16 cellular contexts compared by ENCODE assay signal in the genomic region with DNA sequence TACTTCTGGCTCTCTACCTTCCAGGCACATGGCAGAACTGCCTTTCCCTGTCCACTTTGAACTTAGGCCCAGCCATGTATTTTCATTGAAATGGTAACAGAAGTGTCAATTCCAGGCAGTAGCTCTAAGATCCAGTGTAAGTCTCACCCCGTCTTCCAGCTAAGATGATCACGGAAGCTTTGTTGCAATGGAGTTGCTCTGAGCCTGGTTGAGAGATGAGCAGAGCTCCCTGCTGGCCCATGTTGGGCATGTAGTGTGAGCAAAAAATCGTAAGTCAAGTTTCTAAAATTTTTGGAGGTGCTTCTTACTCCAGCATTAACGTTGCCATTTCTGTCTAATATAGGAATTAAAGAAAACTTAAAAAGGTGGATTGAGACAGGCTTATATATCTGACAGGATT.
"Had no signal": no experiment of that assay in that cellular context is flagged by ENCODE, and none has a peak within 500 bp of the region (broad histone marks: within the 10 kb centered on the region; RNA-seq: fewer than 3 reads in every experiment).

No MANE protein-coding gene starts in this region.

- ATAC-seq: gastrocnemius medialis; stimulated activated naive CD8-positive, alpha-beta T cell treated with anti-CD3 and anti-CD28 coated beads, Interleukin-15, amount 100 ng/mL, for 72 hours had no signal

- H3K79me2 ChIP-seq: parathyroid adenoma had no signal

- H3K4me3 Mint-ChIP-seq: naive B cell; nephron; stimulated activated naive B cell treated with anti-CD40 and anti-IgM and Interleukin-4, amounts not matched to agents 10 μg/mL and 1 μg/mL and 100 μg/mL, for 72 hours; stimulated activated naive CD8-positive, alpha-beta T cell treated with anti-CD3 and anti-CD28 coated beads, Interleukin-15, amount 100 ng/mL, for 72 hours had no signal

- H3K27ac Mint-ChIP-seq: naive B cell; stimulated activated naive B cell treated with anti-CD40 and anti-IgM and Interleukin-4, amounts not matched to agents 10 μg/mL and 1 μg/mL and 100 μg/mL, for 72 hours; stimulated activated naive CD8-positive, alpha-beta T cell treated with anti-CD3 and anti-CD28 coated beads, Interleukin-15, amount 100 ng/mL, for 72 hours had no signal

- H3K9me3 Mint-ChIP-seq: nephron had no signal

- H3K27me3 Mint-ChIP-seq: naive B cell; stimulated activated naive B cell treated with anti-CD40 and anti-IgM and Interleukin-4, amounts not matched to agents 10 μg/mL and 1 μg/mL and 100 μg/mL, for 72 hours had no signal

- H3K4me1 ChIP-seq: esophagus muscularis mucosa, gastrocnemius medialis, parathyroid adenoma, prostate gland, right lobe of liver, testis, tibial nerve had no signal

- H3K4me3 ChIP-seq: esophagus muscularis mucosa, gastrocnemius medialis, prostate gland, right lobe of liver, testis, tibial nerve had no signal

- H3K9me3 ChIP-seq: esophagus muscularis mucosa, gastrocnemius medialis, prostate gland, right lobe of liver, testis, tibial nerve had no signal

- H2AFZ ChIP-seq: parathyroid adenoma had no signal

- H3K4me1 Mint-ChIP-seq: naive B cell; nephron; stimulated activated naive B cell treated with anti-CD40 and anti-IgM and Interleukin-4, amounts not matched to agents 10 μg/mL and 1 μg/mL and 100 μg/mL, for 72 hours; stimulated activated naive CD8-positive, alpha-beta T cell treated with anti-CD3 and anti-CD28 coated beads, Interleukin-15, amount 100 ng/mL, for 72 hours had no signal

- H3K9ac ChIP-seq: parathyroid adenoma had no signal

- H3K36me3 ChIP-seq: esophagus muscularis mucosa, gastrocnemius medialis, prostate gland, right lobe of liver, tibial nerve had no signal

- H3K36me3 Mint-ChIP-seq: naive B cell; stimulated activated naive B cell treated with anti-CD40 and anti-IgM and Interleukin-4, amounts not matched to agents 10 μg/mL and 1 μg/mL and 100 μg/mL, for 72 hours had no signal

- DNase-seq: effector memory CD4-positive, alpha-beta T cell; gastrocnemius medialis; midbrain; naive B cell; retina; right lobe of liver; stimulated activated CD4-positive, alpha-beta T cell treated with anti-CD3 and anti-CD28 coated beads, Interleukin-4, amount 100 ng/mL, for 4 hours; stimulated activated naive B cell treated with anti-CD40 and anti-IgM and Interleukin-4, amounts not matched to agents 10 μg/mL and 1 μg/mL and 100 μg/mL, for 72 hours; stimulated activated naive CD8-positive, alpha-beta T cell treated with anti-CD3 and anti-CD28 coated beads, Interleukin-15, amount 100 ng/mL, for 72 hours; testis had no signal

- H3K27me3 ChIP-seq: esophagus muscularis mucosa, gastrocnemius medialis, right lobe of liver, testis, tibial nerve had no signal

- H3K27ac ChIP-seq: epithelial cell of prostate, esophagus muscularis mucosa, gastrocnemius medialis, parathyroid adenoma, prostate gland, right lobe of liver, testis, tibial nerve had no signal
